Comparison of ENCODE assay signal across 9 cellular contexts in the genomic region with DNA sequence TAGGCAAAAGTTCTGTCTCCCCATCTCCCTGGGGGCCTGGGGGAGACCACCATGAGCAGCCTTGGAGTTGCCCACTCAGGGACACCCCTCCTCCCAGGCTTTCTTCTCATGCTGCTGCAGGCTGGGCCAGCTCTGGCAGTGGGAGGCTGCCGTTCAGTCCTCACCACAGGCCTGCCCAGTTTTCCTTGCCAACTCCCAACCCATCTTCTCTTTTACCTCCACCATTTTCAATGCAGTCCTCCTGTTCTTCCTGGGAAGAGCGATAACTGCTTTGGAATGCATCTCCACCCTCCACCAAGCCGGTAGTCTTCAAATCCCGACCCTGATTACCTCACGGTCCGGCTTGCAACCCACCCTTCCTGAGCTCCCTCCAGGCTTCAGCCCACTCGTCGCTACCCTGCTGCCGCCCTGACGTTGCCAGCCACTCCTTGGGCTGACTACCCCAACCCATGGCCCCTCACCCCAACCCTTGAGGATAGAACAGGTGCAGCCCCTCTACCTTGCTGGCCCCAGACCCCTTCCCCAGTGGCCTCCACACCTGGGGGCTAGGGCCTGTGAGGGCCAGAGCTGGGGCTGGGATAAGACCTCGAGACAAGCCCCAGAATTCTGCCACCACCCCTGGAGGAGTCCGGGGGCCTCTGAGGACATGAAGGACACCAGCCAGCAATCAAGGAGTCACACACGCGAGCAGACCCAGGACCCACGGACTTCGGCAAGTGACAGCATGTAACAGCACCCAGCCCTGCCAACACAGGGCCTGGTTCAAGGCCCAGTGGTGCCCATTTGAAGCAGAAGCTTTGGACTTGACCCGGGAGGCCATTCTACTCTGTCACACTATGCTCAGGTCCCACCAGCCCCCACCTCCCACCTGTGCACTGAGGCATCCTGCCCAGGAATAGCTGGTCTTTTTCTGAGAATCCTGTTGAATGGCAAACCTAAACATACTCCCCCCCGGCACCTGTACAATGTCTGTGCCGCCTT. TPM values are rescaled to one million over a fixed set of nuclear protein-coding genes. Genes with fewer than 3 reads are reported as not detected.
A peak's percentile ranks its signal among the peaks of the same experiment; 100 is the strongest.
DNase-seq lines count a peak whose midpoint lies in the region; ATAC-seq and TF ChIP-seq lines count a peak whose summit lies in the region.
"Had no signal": no experiment of that assay in that cellular context is flagged by ENCODE, and none has a peak within 500 bp of the region (broad histone marks: within the 10 kb centered on the region; RNA-seq: fewer than 3 reads in every experiment).

No MANE protein-coding gene starts in this region.

- DNase-seq in H7 (peak; percentile 57), Right ventricle myocardium superior (no peak), spleen (no peak), dermis blood vessel endothelial cell (no peak), mesenteric fat pad (ENCODE audit: low spot score) (no peak), GDM1 (lab: John Stamatoyannopoulos, UW) (no peak)
- no peak for DNase-seq in activated T-helper 1 cell treated with anti-CD3 and anti-CD28 coated beads, Interleukin-12 subunit alpha, Interleukin-12 subunit beta, Interleukin-2, Interleukin-4 antibody, amounts not matched to agents 30 ng/mL and 10 ng/mL and 1 ng/mL, durations not matched to agents 14 hours and 24 hours and 36 hours (ENCODE audit: low spot score)
- no peak for DNase-seq in stimulated activated naive CD4-positive, alpha-beta T cell treated with Interleukin-2 at 50 U/mL for 16 hours (lab: John Stamatoyannopoulos, UW)
- DNase-seq: WERI-Rb-1 had no signal

- H3K36me3 Mint-ChIP-seq in activated T-helper 1 cell treated with anti-CD3 and anti-CD28 coated beads, Interleukin-12 subunit alpha, Interleukin-12 subunit beta, Interleukin-2, Interleukin-4 antibody, amounts not matched to agents 30 ng/mL and 10 ng/mL and 1 ng/mL, durations not matched to agents 14 hours and 24 hours and 36 hours (ENCODE audit: low read depth), result peaks cover 79% of the 10 kb centered on the region

- H3K36me3 ChIP-seq in H7 (replicated peaks; ENCODE audit: control insufficient read depth, insufficient read depth, low read length), result peaks cover 15% of the 10 kb centered on the region
- peaks cover 0 to 100% (median 64%) of the 10 kb centered on the region in 6 donors for H3K36me3 ChIP-seq in spleen

- H3K27ac ChIP-seq in spleen, result peak overlapping the region in 7 of 8 donors; percentile 33 to 63 (median 61)
- H3K27ac ChIP-seq: WERI-Rb-1 had no signal

- WGBS in spleen, 5 donors, result 80 to 89% (median 84%) methylated on average over 13 to 19 of the region's 19 CpGs

- H3K4me3 ChIP-seq in H7 (ENCODE audit: insufficient read depth, low read depth, low read length) (no peak overlapping the region), spleen (no peak overlapping the region)

- H3K9me3 Mint-ChIP-seq in activated T-helper 1 cell treated with anti-CD3 and anti-CD28 coated beads, Interleukin-12 subunit alpha, Interleukin-12 subunit beta, Interleukin-2, Interleukin-4 antibody, amounts not matched to agents 30 ng/mL and 10 ng/mL and 1 ng/mL, durations not matched to agents 14 hours and 24 hours and 36 hours, result no peaks in the 10 kb centered on the region

- TF ChIP-seq CTCF in spleen (IDR thresholded peaks at IDR 0.05 in 8 of 11, conservative IDR thresholded peaks at IDR 0.05 in 3 of 11), result no peak

- H3K9me3 ChIP-seq in spleen, result no peaks in the 10 kb centered on the region

- TF ChIP-seq POLR2A in spleen (IDR thresholded peaks at IDR 0.05), result no peak

- ATAC-seq in Right ventricle myocardium superior (ENCODE audit: poor library complexity), result peak; percentile 21

- intact Hi-C loops in activated T-helper 1 cell treated with anti-CD3 and anti-CD28 coated beads, Interleukin-12 subunit alpha, Interleukin-12 subunit beta, Interleukin-2, Interleukin-4 antibody, amounts not matched to agents 30 ng/mL and 10 ng/mL and 1 ng/mL, durations not matched to agents 14 hours and 24 hours and 36 hours (cut with micrococcal nuclease), result loop anchor here (5.0 to 10.0 kb wide), 2 partner anchors 343 to 845 kb away; no protein-coding TSS in a partner anchor
- intact Hi-C loops in Right ventricle myocardium superior (cut with DNase I) (no loop called here), spleen (cut with DNase I; ENCODE audit: low total_unique reads) (no loop called here)

- H3K4me1 ChIP-seq in spleen, result peaks cover 36 to 100% (median 92%) of the 10 kb centered on the region in 6 donors

- peaks cover 99% of the 10 kb centered on the region for H3K4me1 Mint-ChIP-seq in activated T-helper 1 cell treated with anti-CD3 and anti-CD28 coated beads, Interleukin-12 subunit alpha, Interleukin-12 subunit beta, Interleukin-2, Interleukin-4 antibody, amounts not matched to agents 30 ng/mL and 10 ng/mL and 1 ng/mL, durations not matched to agents 14 hours and 24 hours and 36 hours (ENCODE audit: low read depth)

- no peaks in the 10 kb centered on the region for H3K27me3 Mint-ChIP-seq in activated T-helper 1 cell treated with anti-CD3 and anti-CD28 coated beads, Interleukin-12 subunit alpha, Interleukin-12 subunit beta, Interleukin-2, Interleukin-4 antibody, amounts not matched to agents 30 ng/mL and 10 ng/mL and 1 ng/mL, durations not matched to agents 14 hours and 24 hours and 36 hours (ENCODE audit: insufficient read depth)

- H3K27me3 ChIP-seq in H7 (ENCODE audit: control insufficient read depth, insufficient read depth, low read length) (no peaks in the 10 kb centered on the region), spleen (replicated peaks in 1 of 7) (no peaks in the 10 kb centered on the region)

- H3K4me3 Mint-ChIP-seq in activated T-helper 1 cell treated with anti-CD3 and anti-CD28 coated beads, Interleukin-12 subunit alpha, Interleukin-12 subunit beta, Interleukin-2, Interleukin-4 antibody, amounts not matched to agents 30 ng/mL and 10 ng/mL and 1 ng/mL, durations not matched to agents 14 hours and 24 hours and 36 hours, result peak overlapping the region; percentile 59

- peak overlapping the region; percentile 74 for H3K27ac Mint-ChIP-seq in activated T-helper 1 cell treated with anti-CD3 and anti-CD28 coated beads, Interleukin-12 subunit alpha, Interleukin-12 subunit beta, Interleukin-2, Interleukin-4 antibody, amounts not matched to agents 30 ng/mL and 10 ng/mL and 1 ng/mL, durations not matched to agents 14 hours and 24 hours and 36 hours

RNA-seq across cellular contexts. Expression of gene WDR1, which starts 9.2 kb away (rescaled TPM):
- 219 and 254 TPM in 2 replicates for total RNA-seq in H7 (2014; rRNA removed; shearing (Covaris generic))
- 449 and 453 TPM in 2 replicates for total RNA-seq in activated T-helper 1 cell treated with anti-CD3 and anti-CD28 coated beads, Interleukin-12 subunit alpha, Interleukin-12 subunit beta, Interleukin-2, Interleukin-4 antibody, amounts not matched to agents 30 ng/mL and 10 ng/mL and 1 ng/mL, durations not matched to agents 14 hours and 24 hours and 36 hours
- total RNA-seq in Right ventricle myocardium superior (183 TPM), spleen (100 to 1,000 TPM; 124 to 377 (median 192) TPM), dermis blood vessel endothelial cell (344 and 584 TPM in 2 replicates), mesenteric fat pad (249 TPM)
- 100 to 1,000 TPM in 1 of 3 donors, 10 to 100 TPM in 2; 56.6 to 105 (median 84.0) TPM for polyA plus RNA-seq in spleen
